Comparison of ENCODE assay signal across 14 cellular contexts in genomic region chr4:111398906-111399330, GRCh38.
DNase-seq lines count a peak whose midpoint lies in the region; ATAC-seq and TF ChIP-seq lines count a peak whose summit lies in the region.
"Had no signal": no experiment of that assay in that cellular context is flagged by ENCODE, and none has a peak within 500 bp of the region (broad histone marks: within the 10 kb centered on the region; RNA-seq: fewer than 3 reads in every experiment).

No MANE protein-coding gene starts in this region.

- TF ChIP-seq CTCF in HEK293 (tag by site-specific recombination; IDR thresholded peaks at IDR 0.05), result no peak
- TF ChIP-seq CTCF in cardiac muscle cell (IDR thresholded peaks at IDR 0.05; ENCODE audit: low read depth, low read length), result no peak

- H3K4me1 ChIP-seq in HEK293 (ENCODE audit: control insufficient read depth, insufficient read depth, low read length) (peaks cover 3% of the 10 kb centered on the region; the same call in 1 of the 2 replicates), adipocyte (ENCODE audit: control insufficient read depth, insufficient read depth, low read length) (peaks cover 17% of the 10 kb centered on the region), cardiac muscle cell (ENCODE audit: low read depth) (peaks cover 27% of the 10 kb centered on the region)
- H3K4me1 ChIP-seq in CD8-positive, alpha-beta memory T cell (ENCODE audit: insufficient read depth, low read length), result no peaks in the 10 kb centered on the region

- no peak overlapping the region for H3K4me3 Mint-ChIP-seq in CD8-positive, alpha-beta memory T cell

- no peak overlapping the region for H3K4me3 ChIP-seq in HEK293 (ENCODE audit: low read depth, low read length)
- no peak overlapping the region for H3K4me3 ChIP-seq in adipocyte (ENCODE audit: low read length)
- no peak overlapping the region for H3K4me3 ChIP-seq in cardiac muscle cell
- H3K4me3 ChIP-seq in CD8-positive, alpha-beta memory T cell (ENCODE audit: low read length), result no peak overlapping the region
- H3K4me3 ChIP-seq: sigmoid colon, testis had no signal

- no peak overlapping the region for H3K9ac ChIP-seq in adipocyte (ENCODE audit: low read length)

- no peaks in the 10 kb centered on the region for H3K4me1 Mint-ChIP-seq in CD8-positive, alpha-beta memory T cell

- ATAC-seq in HG03378 (IDR thresholded peaks at IDR 0.05; ENCODE audit: unreplicated experiment), result no peak

- H3K27ac Mint-ChIP-seq in CD8-positive, alpha-beta memory T cell, result no peak overlapping the region

- peaks cover 0 to 5% (median 4%) of the 10 kb centered on the region in 5 donors for H3K9me3 Mint-ChIP-seq in CD8-positive, alpha-beta memory T cell

- POLR2A ChIA-PET in HEK293 (lab: Yijun Ruan, JAX), result no interaction called here
- POLR2A ChIA-PET in CD8-positive, alpha-beta memory T cell (lab: Charles Lee), result no interaction called here

- H3K27me3 Mint-ChIP-seq in CD8-positive, alpha-beta memory T cell, result no peaks in the 10 kb centered on the region

- no peak overlapping the region for H3K27ac ChIP-seq in HEK293 (ENCODE audit: extremely low read depth, low read depth, low read length)
- no peak overlapping the region for H3K27ac ChIP-seq in cardiac muscle cell
- no peak overlapping the region for H3K27ac ChIP-seq in CD8-positive, alpha-beta memory T cell (ENCODE audit: low read depth, low read length)
- H3K27ac ChIP-seq: sigmoid colon, testis, VCaP had no signal

- H3K36me3 ChIP-seq in HEK293 (ENCODE audit: control insufficient read depth in 2 of 2, insufficient read depth in 1 of 2, low read length in 2 of 2), result no peaks in the 10 kb centered on the region
- H3K36me3 ChIP-seq in adipocyte (ENCODE audit: control insufficient read depth, insufficient read depth, low read length, severe bottlenecking), result no peaks in the 10 kb centered on the region
- no peaks in the 10 kb centered on the region for H3K36me3 ChIP-seq in cardiac muscle cell
- no peaks in the 10 kb centered on the region for H3K36me3 ChIP-seq in CD8-positive, alpha-beta memory T cell (ENCODE audit: insufficient read depth, low read length)
- H3K36me3 ChIP-seq: sigmoid colon had no signal

- H3K9me3 ChIP-seq in HEK293 (ENCODE audit: control insufficient read depth, insufficient read depth, low read depth, low read length), result no peaks in the 10 kb centered on the region
- no peaks in the 10 kb centered on the region for H3K9me3 ChIP-seq in adipocyte (ENCODE audit: control insufficient read depth, low read length)
- H3K9me3 ChIP-seq in cardiac muscle cell (ENCODE audit: low read depth), result no peaks in the 10 kb centered on the region
- peaks cover under 1% of the 10 kb centered on the region for H3K9me3 ChIP-seq in CD8-positive, alpha-beta memory T cell (ENCODE audit: low read length)
- H3K9me3 ChIP-seq: sigmoid colon, testis had no signal

- CTCF ChIA-PET in HEK293 (lab: Yijun Ruan, JAX), result interaction anchor here (0.5 kb wide), 1 partner anchor 260 kb away, joined by 3 read pairs; no protein-coding TSS in a partner anchor
- CTCF ChIA-PET in CD8-positive, alpha-beta memory T cell (lab: Charles Lee), result no interaction called here

- DNase-seq in adipocyte (ENCODE audit: low read depth) (peak; percentile 45), cardiac muscle cell (ENCODE audit: low read depth in 1 of 2, low spot score in 1 of 2) (peak; percentile 20 to 33), retina (peak; percentile 6), GOT3 (lab: John Stamatoyannopoulos, UW) (no peak), AG08396 (ENCODE audit: low spot score) (no peak)
- no peak for DNase-seq in CD8-positive, alpha-beta memory T cell
- DNase-seq: activated T-cell treated with anti-CD3 and anti-CD28 coated beads, Interleukin-2, amount 50 U/mL, for 48 hours; aorta; NCI-H526 treated with DMSO at 0.1 percent for 48 hours; sigmoid colon; testis had no signal

- H3K36me3 Mint-ChIP-seq in CD8-positive, alpha-beta memory T cell, result no peaks in the 10 kb centered on the region

- H3K27me3 ChIP-seq in adipocyte (replicated peaks; ENCODE audit: control insufficient read depth, insufficient read depth, low read length) (no peaks in the 10 kb centered on the region), cardiac muscle cell (no peaks in the 10 kb centered on the region)
- no peaks in the 10 kb centered on the region for H3K27me3 ChIP-seq in CD8-positive, alpha-beta memory T cell (ENCODE audit: insufficient read depth, low read length, poor library complexity, severe bottlenecking)
- H3K27me3 ChIP-seq: sigmoid colon, testis had no signal

TF ChIP-seq in HEK293, 187 proteins besides CTCF, POLR2A, EP300 and RAD21 (continues in another document):
- TF ChIP-seq ZNF677 (tag by site-specific recombination; IDR thresholded peaks at IDR 0.05) (no peak), SP2 (tag by site-specific recombination; IDR thresholded peaks at IDR 0.05) (no peak), ZNF571 (tag by site-specific recombination; IDR thresholded peaks at IDR 0.05) (no peak), MZF1 (tag by site-specific recombination; IDR thresholded peaks at IDR 0.05; ENCODE audit: borderline replicate concordance) (no peak), ZNF560 (tag by site-specific recombination; IDR thresholded peaks at IDR 0.05; ENCODE audit: borderline replicate concordance) (no peak), ZSCAN18 (tag by site-specific recombination; IDR thresholded peaks at IDR 0.05) (no peak), ZSCAN23 (tag by site-specific recombination; IDR thresholded peaks at IDR 0.05) (no peak), ZBTB21 (tag by site-specific recombination; IDR thresholded peaks at IDR 0.05) (peak; percentile 56; the same call in 1 of the 2 replicates), ZNF140 (tag by site-specific recombination; IDR thresholded peaks at IDR 0.05) (no peak), ZNF596 (tag by site-specific recombination; IDR thresholded peaks at IDR 0.05) (no peak), ZEB2 (tag by site-specific recombination; IDR thresholded peaks at IDR 0.05) (0 out of 2 replicates have a peak, but pooled peaks have one; percentile 33), ELK4 (IDR thresholded peaks at IDR 0.05; ENCODE audit: borderline replicate concordance, low read depth, low read length) (no peak)
- TF ChIP-seq, protein P1, sequence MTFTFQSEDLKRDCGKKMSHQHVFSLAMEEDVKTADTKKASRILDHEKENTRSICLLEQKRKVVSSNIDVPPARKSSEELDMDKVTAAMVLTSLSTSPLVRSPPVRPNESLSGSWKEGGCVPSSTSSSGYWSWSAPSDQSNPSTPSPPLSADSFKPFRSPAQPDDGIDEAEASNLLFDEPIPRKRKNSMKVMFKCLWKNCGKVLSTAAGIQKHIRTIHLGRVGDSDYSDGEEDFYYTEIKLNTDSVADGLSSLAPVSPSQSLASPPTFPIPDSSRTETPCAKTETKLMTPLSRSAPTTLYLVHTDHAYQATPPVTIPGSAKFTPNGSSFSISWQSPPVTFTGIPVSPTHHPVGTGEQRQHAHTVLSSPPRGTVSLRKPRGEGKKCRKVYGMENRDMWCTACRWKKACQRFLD (tag by site-specific recombination; IDR thresholded peaks at IDR 0.05), result no peak
- TF ChIP-seq, protein P2, sequence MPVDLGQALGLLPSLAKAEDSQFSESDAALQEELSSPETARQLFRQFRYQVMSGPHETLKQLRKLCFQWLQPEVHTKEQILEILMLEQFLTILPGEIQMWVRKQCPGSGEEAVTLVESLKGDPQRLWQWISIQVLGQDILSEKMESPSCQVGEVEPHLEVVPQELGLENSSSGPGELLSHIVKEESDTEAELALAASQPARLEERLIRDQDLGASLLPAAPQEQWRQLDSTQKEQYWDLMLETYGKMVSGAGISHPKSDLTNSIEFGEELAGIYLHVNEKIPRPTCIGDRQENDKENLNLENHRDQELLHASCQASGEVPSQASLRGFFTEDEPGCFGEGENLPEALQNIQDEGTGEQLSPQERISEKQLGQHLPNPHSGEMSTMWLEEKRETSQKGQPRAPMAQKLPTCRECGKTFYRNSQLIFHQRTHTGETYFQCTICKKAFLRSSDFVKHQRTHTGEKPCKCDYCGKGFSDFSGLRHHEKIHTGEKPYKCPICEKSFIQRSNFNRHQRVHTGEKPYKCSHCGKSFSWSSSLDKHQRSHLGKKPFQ (tag by site-specific recombination; IDR thresholded peaks at IDR 0.05), result no peak
- TF ChIP-seq, protein P3, sequence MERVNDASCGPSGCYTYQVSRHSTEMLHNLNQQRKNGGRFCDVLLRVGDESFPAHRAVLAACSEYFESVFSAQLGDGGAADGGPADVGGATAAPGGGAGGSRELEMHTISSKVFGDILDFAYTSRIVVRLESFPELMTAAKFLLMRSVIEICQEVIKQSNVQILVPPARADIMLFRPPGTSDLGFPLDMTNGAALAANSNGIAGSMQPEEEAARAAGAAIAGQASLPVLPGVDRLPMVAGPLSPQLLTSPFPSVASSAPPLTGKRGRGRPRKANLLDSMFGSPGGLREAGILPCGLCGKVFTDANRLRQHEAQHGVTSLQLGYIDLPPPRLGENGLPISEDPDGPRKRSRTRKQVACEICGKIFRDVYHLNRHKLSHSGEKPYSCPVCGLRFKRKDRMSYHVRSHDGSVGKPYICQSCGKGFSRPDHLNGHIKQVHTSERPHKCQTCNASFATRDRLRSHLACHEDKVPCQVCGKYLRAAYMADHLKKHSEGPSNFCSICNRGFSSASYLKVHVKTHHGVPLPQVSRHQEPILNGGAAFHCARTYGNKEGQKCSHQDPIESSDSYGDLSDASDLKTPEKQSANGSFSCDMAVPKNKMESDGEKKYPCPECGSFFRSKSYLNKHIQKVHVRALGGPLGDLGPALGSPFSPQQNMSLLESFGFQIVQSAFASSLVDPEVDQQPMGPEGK (tag by site-specific recombination; IDR thresholded peaks at IDR 0.05), result no peak

Comparison
In these comparisons a context has a peak if more than half of its experiments do, and no peak if none do; other contexts are left out.
1. DNase-seq: peak in adipocyte (single experiment), cardiac muscle cell (2 of 2) and retina (single experiment); none in GOT3 (single experiment), CD8-positive, alpha-beta memory T cell (0 of 5) and AG08396 (single experiment).